ENCODE assay signal across 16 cellular contexts in the genomic region with DNA sequence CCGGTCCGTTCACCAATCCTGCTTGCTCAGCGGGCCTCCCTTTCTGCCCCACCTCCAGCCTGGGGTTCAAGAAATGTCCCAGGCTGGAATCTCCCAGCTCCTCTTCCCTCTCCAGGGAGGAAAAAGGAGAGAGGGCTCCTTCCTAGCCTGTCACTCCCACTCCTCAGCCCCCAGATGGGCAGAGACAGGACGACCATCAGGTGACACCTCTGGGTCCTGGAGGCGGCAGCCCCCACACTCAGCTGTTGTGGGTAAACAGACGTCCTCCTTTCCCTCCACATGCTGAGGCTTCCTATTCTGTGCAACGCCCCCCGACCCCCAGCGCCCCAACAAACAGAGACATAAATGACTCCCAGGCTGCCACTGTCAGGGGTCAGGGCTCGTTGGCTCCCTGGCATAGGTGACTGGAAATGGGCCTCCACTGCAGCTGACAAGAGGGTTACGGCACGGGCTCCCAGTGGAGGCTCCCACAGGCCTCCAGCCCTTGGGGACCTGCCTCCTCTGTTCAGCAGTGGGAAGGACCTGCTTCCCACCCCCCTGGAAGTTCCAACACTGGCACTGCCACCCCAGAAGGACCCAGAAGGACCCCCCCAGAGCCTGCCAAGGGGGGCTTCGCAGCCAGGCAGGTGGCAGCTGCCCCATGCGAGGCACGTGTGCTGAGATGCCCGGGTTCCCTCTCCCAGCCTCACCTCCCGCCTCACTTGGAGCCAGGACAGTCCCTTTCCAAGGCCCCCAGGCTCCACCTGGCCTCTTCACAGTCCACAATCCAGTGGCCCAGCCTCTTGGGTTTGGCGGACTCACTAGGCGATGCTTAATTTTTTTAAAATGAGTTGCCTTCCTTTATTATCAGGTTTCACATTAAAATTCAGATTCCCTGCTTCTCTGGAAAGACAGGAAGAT.
"Had no signal": no experiment of that assay in that cellular context is flagged by ENCODE, and none has a peak within 500 bp of the region (broad histone marks: within the 10 kb centered on the region; RNA-seq: fewer than 3 reads in every experiment).

No MANE protein-coding gene starts in this region.

- H3K27ac ChIP-seq: coronary artery, esophagus squamous epithelium, gastroesophageal sphincter, vagina had no signal

- H3K36me3 ChIP-seq: vagina had no signal

- DNase-seq: activated CD4-positive, alpha-beta memory T cell treated with anti-CD3 and anti-CD28 coated beads for 36 hours; activated CD4-positive, alpha-beta T cell treated with anti-CD3 and anti-CD28 coated beads for 48 hours; activated naive CD4-positive, alpha-beta T cell treated with anti-CD3 and anti-CD28 coated beads for 36 hours; activated naive CD8-positive, alpha-beta T cell treated with anti-CD3 and anti-CD28 coated beads, Interleukin-2, amount 10 ng/mL, durations not matched to agents 7 days and 5 days; activated T-cell treated with anti-CD3 and anti-CD28 coated beads, Interleukin-2, amount 50 U/mL, for 48 hours; amniotic stem cell; cerebellar nuclear complex; endodermal cell; esophagus squamous epithelium; small intestine; stimulated activated CD4-positive, alpha-beta T cell treated with anti-CD3 and anti-CD28 coated beads, Interleukin-15, amount 100 ng/mL, for 24 hours; T-helper 17 cell had no signal

- H3K27me3 ChIP-seq: esophagus squamous epithelium, vagina had no signal

- H3K4me3 ChIP-seq: coronary artery, esophagus squamous epithelium, gastroesophageal sphincter, lung, vagina had no signal

- H3K9me3 ChIP-seq: esophagus squamous epithelium, gastroesophageal sphincter, vagina had no signal
